In the genomic region with DNA sequence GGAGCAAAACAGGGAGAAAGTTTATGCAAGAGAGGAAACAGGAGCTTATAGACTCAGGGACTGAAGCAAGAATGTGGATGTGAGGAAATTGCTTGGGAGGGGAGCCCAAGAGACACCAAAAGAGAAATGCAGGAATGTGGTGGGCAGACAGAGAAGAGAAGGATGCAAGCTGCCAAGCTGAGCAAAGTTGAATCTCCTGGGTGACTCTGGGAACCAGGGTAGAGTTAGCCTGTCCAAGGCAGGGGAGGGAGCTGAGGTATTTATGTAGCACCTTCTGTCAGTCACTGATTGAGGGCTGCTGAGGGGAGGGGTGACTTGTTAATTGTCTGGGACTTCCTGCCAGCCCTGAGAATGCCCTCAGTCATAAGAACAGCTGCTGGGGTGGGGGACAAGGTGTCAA, we compare ENCODE assay signal across 15 cellular contexts.
"Had no signal": no experiment of that assay in that cellular context is flagged by ENCODE, and none has a peak within 500 bp of the region (broad histone marks: within the 10 kb centered on the region; RNA-seq: fewer than 3 reads in every experiment).

No MANE protein-coding gene starts in this region.

- H3K27me3 ChIP-seq: adrenal gland, thyroid gland had no signal

- H3K27ac ChIP-seq: adrenal gland, left ventricle myocardium inferior, thyroid gland, WERI-Rb-1 had no signal

- H3K36me3 ChIP-seq: adrenal gland, left ventricle myocardium inferior, thyroid gland, WERI-Rb-1 had no signal

- ATAC-seq: activated CD8-positive, alpha-beta T cell treated with anti-CD3 and anti-CD28 coated beads for 36 hours had no signal

- H3K4me1 ChIP-seq: adrenal gland, left ventricle myocardium inferior, thyroid gland had no signal

- FAIRE-seq: keratinocyte had no signal

- DNase-seq: activated CD4-positive, alpha-beta T cell treated with anti-CD3 and anti-CD28 coated beads for 4 hours; activated CD8-positive, alpha-beta T cell treated with anti-CD3 and anti-CD28 coated beads for 36 hours; activated naive CD4-positive, alpha-beta T cell treated with Interleukin-2 at 50 U/mL for 16 hours; adrenal gland; cerebellar nuclear complex; dermis blood vessel endothelial cell; glutamatergic neuron; left ventricle myocardium inferior; mesenchymal stem cell; stimulated activated CD4-positive, alpha-beta T cell treated with anti-CD3 and anti-CD28 coated beads, Interleukin-4, amount 100 ng/mL, for 4 hours; T-cell; T1000; thyroid gland; WERI-Rb-1 had no signal

- H3K9me3 ChIP-seq: adrenal gland, left ventricle myocardium inferior, thyroid gland had no signal

- H3K4me3 ChIP-seq: adrenal gland, left ventricle myocardium inferior, thyroid gland had no signal
